In the genomic region with DNA sequence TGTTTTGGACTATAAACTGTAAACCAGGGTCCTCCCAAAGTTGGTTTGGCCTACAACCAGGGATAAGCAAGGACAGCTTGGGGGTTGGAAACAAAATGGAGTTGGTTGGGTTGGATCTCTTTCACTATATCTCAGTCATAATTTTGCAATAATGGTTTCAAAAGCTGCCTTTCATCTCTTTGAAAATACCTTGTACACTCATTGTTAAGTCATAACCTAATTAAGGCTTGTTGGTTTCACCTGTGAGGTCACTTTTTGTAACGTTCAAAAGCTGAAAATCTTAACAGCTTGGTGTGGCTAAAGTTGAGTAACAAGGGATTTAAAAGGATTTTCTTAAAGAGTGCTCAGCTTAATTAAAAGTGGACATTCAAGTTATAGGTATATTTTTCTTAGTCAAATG, we compare ENCODE assay signal across 18 cellular contexts.
"Had no signal": no experiment of that assay in that cellular context is flagged by ENCODE, and none has a peak within 500 bp of the region (broad histone marks: within the 10 kb centered on the region; RNA-seq: fewer than 3 reads in every experiment).

No MANE protein-coding gene starts in this region.

- H3K27ac ChIP-seq: heart left ventricle, neural progenitor cell, ovary, suprapubic skin, thyroid gland had no signal

- H3K4me1 ChIP-seq: heart left ventricle, suprapubic skin had no signal

- H3K9ac ChIP-seq: neural progenitor cell had no signal

- H3K27me3 Mint-ChIP-seq: natural killer cell treated with Interleukin-12 subunit alpha and Interleukin-12 subunit beta and Interleukin-15 and Interleukin-18, amount 100 ng/mL, for 72 hours; type B pancreatic cell had no signal

- DNase-seq: effector memory CD4-positive, alpha-beta T cell; erythroblast; foreskin melanocyte; heart left ventricle; hippocampal formation; kidney glomerular epithelial cell; midbrain; nucleus accumbens; ovary; right cardiac atrium; small intestine; stimulated activated CD4-positive, alpha-beta T cell treated with anti-CD3 and anti-CD28 coated beads, Interleukin-2, amount 100 ng/mL, for 48 hours; stimulated activated naive CD8-positive, alpha-beta T cell treated with anti-CD3 and anti-CD28 coated beads, Interleukin-15, Interleukin-2, amounts not matched to agents 100 U/mL and 50 U/mL, for 24 hours; thyroid gland had no signal

- H3K36me3 ChIP-seq: heart left ventricle, neural progenitor cell, ovary, suprapubic skin, thyroid gland had no signal

- H3K36me3 Mint-ChIP-seq: natural killer cell treated with Interleukin-12 subunit alpha and Interleukin-12 subunit beta and Interleukin-15 and Interleukin-18, amount 100 ng/mL, for 72 hours; neural progenitor cell; type B pancreatic cell had no signal

- H3K27me3 ChIP-seq: heart left ventricle, neural progenitor cell, ovary, suprapubic skin, thyroid gland had no signal

- H2AFZ ChIP-seq: neural progenitor cell had no signal

- H3K9me3 Mint-ChIP-seq: neural progenitor cell had no signal

- H3K4me3 Mint-ChIP-seq: natural killer cell treated with Interleukin-12 subunit alpha and Interleukin-12 subunit beta and Interleukin-15 and Interleukin-18, amount 100 ng/mL, for 72 hours; neural progenitor cell; type B pancreatic cell had no signal

- H3K4me3 ChIP-seq: heart left ventricle, neural progenitor cell, ovary, suprapubic skin, thyroid gland had no signal

- H3K27ac Mint-ChIP-seq: natural killer cell treated with Interleukin-12 subunit alpha and Interleukin-12 subunit beta and Interleukin-15 and Interleukin-18, amount 100 ng/mL, for 72 hours; neural progenitor cell; type B pancreatic cell had no signal

- H3K4me2 ChIP-seq: neural progenitor cell had no signal

- H3K4me1 Mint-ChIP-seq: neural progenitor cell had no signal

- H3K9me3 ChIP-seq: heart left ventricle, ovary, suprapubic skin, thyroid gland had no signal
